Comparison of ENCODE assay signal across 1 cellular context in genomic region chr5:148384389-148384756, GRCh38.
TF ChIP-seq lines count a peak whose summit lies in the region.

No MANE protein-coding gene starts in this region.

TF ChIP-seq in K562, 482 proteins besides CTCF, POLR2A, EP300 and RAD21 (continued from another document):
- TF ChIP-seq, protein P1, sequence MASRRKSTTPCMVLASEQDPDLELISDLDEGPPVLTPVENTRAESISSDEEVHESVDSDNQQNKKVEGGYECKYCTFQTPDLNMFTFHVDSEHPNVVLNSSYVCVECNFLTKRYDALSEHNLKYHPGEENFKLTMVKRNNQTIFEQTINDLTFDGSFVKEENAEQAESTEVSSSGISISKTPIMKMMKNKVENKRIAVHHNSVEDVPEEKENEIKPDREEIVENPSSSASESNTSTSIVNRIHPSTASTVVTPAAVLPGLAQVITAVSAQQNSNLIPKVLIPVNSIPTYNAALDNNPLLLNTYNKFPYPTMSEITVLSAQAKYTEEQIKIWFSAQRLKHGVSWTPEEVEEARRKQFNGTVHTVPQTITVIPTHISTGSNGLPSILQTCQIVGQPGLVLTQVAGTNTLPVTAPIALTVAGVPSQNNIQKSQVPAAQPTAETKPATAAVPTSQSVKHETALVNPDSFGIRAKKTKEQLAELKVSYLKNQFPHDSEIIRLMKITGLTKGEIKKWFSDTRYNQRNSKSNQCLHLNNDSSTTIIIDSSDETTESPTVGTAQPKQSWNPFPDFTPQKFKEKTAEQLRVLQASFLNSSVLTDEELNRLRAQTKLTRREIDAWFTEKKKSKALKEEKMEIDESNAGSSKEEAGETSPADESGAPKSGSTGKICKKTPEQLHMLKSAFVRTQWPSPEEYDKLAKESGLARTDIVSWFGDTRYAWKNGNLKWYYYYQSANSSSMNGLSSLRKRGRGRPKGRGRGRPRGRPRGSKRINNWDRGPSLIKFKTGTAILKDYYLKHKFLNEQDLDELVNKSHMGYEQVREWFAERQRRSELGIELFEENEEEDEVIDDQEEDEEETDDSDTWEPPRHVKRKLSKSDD (conservative IDR thresholded peaks at IDR 0.05; ENCODE audit: low read length), result no peak
- TF ChIP-seq, protein P2, sequence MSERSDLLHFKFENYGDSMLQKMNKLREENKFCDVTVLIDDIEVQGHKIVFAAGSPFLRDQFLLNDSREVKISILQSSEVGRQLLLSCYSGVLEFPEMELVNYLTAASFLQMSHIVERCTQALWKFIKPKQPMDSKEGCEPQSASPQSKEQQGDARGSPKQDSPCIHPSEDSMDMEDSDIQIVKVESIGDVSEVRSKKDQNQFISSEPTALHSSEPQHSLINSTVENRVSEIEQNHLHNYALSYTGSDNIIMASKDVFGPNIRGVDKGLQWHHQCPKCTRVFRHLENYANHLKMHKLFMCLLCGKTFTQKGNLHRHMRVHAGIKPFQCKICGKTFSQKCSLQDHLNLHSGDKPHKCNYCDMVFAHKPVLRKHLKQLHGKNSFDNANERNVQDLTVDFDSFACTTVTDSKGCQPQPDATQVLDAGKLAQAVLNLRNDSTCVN (CRISPR knock-in tag; IDR thresholded peaks at IDR 0.05), result no peak
- no peak for TF ChIP-seq SNIP1 (IDR thresholded peaks at IDR 0.05; ENCODE audit: low read depth)
- no peak for TF ChIP-seq ZNF76 (CRISPR knock-in tag; IDR thresholded peaks at IDR 0.05; ENCODE audit: borderline replicate concordance)
- TF ChIP-seq LEF1 (IDR thresholded peaks at IDR 0.05), result peak; percentile 38; the same call in 1 of the 2 replicates
- TF ChIP-seq ZC3H4 (CRISPR knock-in tag; IDR thresholded peaks at IDR 0.05; ENCODE audit: borderline replicate concordance), result peak; percentile 78
- 0 out of 2 replicates have a peak, but pooled peaks have one; percentile 5 for TF ChIP-seq PML (IDR thresholded peaks at IDR 0.05; ENCODE audit: low read length)
- no peak for TF ChIP-seq POLR2AphosphoS2 (IDR thresholded peaks at IDR 0.05; ENCODE audit: low read length)
- peak; percentile 14; the same call in 1 of the 2 replicates for TF ChIP-seq ZBTB1 (CRISPR knock-in tag; IDR thresholded peaks at IDR 0.05; ENCODE audit: borderline replicate concordance, low read depth)
TF ChIP-seq in K562: peak in this region for 5.
